ENCODE assay signal across 1 cellular context in genomic region chr19:11813801-11814706, GRCh38.
TF ChIP-seq lines count a peak whose summit lies in the region.

Gene ZNF440, plus strand, starts transcription at chr19:11814273. Its CDS starts 175 bp downstream, at chr19:11814448.

TF ChIP-seq in K562, 482 proteins besides CTCF, POLR2A, EP300 and RAD21 (continued from another document and continues in another):
- TF ChIP-seq, protein P1, sequence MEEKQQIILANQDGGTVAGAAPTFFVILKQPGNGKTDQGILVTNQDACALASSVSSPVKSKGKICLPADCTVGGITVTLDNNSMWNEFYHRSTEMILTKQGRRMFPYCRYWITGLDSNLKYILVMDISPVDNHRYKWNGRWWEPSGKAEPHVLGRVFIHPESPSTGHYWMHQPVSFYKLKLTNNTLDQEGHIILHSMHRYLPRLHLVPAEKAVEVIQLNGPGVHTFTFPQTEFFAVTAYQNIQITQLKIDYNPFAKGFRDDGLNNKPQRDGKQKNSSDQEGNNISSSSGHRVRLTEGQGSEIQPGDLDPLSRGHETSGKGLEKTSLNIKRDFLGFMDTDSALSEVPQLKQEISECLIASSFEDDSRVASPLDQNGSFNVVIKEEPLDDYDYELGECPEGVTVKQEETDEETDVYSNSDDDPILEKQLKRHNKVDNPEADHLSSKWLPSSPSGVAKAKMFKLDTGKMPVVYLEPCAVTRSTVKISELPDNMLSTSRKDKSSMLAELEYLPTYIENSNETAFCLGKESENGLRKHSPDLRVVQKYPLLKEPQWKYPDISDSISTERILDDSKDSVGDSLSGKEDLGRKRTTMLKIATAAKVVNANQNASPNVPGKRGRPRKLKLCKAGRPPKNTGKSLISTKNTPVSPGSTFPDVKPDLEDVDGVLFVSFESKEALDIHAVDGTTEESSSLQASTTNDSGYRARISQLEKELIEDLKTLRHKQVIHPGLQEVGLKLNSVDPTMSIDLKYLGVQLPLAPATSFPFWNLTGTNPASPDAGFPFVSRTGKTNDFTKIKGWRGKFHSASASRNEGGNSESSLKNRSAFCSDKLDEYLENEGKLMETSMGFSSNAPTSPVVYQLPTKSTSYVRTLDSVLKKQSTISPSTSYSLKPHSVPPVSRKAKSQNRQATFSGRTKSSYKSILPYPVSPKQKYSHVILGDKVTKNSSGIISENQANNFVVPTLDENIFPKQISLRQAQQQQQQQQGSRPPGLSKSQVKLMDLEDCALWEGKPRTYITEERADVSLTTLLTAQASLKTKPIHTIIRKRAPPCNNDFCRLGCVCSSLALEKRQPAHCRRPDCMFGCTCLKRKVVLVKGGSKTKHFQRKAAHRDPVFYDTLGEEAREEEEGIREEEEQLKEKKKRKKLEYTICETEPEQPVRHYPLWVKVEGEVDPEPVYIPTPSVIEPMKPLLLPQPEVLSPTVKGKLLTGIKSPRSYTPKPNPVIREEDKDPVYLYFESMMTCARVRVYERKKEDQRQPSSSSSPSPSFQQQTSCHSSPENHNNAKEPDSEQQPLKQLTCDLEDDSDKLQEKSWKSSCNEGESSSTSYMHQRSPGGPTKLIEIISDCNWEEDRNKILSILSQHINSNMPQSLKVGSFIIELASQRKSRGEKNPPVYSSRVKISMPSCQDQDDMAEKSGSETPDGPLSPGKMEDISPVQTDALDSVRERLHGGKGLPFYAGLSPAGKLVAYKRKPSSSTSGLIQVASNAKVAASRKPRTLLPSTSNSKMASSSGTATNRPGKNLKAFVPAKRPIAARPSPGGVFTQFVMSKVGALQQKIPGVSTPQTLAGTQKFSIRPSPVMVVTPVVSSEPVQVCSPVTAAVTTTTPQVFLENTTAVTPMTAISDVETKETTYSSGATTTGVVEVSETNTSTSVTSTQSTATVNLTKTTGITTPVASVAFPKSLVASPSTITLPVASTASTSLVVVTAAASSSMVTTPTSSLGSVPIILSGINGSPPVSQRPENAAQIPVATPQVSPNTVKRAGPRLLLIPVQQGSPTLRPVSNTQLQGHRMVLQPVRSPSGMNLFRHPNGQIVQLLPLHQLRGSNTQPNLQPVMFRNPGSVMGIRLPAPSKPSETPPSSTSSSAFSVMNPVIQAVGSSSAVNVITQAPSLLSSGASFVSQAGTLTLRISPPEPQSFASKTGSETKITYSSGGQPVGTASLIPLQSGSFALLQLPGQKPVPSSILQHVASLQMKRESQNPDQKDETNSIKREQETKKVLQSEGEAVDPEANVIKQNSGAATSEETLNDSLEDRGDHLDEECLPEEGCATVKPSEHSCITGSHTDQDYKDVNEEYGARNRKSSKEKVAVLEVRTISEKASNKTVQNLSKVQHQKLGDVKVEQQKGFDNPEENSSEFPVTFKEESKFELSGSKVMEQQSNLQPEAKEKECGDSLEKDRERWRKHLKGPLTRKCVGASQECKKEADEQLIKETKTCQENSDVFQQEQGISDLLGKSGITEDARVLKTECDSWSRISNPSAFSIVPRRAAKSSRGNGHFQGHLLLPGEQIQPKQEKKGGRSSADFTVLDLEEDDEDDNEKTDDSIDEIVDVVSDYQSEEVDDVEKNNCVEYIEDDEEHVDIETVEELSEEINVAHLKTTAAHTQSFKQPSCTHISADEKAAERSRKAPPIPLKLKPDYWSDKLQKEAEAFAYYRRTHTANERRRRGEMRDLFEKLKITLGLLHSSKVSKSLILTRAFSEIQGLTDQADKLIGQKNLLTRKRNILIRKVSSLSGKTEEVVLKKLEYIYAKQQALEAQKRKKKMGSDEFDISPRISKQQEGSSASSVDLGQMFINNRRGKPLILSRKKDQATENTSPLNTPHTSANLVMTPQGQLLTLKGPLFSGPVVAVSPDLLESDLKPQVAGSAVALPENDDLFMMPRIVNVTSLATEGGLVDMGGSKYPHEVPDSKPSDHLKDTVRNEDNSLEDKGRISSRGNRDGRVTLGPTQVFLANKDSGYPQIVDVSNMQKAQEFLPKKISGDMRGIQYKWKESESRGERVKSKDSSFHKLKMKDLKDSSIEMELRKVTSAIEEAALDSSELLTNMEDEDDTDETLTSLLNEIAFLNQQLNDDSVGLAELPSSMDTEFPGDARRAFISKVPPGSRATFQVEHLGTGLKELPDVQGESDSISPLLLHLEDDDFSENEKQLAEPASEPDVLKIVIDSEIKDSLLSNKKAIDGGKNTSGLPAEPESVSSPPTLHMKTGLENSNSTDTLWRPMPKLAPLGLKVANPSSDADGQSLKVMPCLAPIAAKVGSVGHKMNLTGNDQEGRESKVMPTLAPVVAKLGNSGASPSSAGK (IDR thresholded peaks at IDR 0.05) = no peak
- TF ChIP-seq MYNN (IDR thresholded peaks at IDR 0.05) = no peak
- no peak for TF ChIP-seq MYNN (CRISPR knock-in tag; IDR thresholded peaks at IDR 0.05)
- TF ChIP-seq THRAP3 (IDR thresholded peaks at IDR 0.05; ENCODE audit: borderline replicate concordance) = no peak
- no peak for TF ChIP-seq ZNF217 (CRISPR knock-in tag; IDR thresholded peaks at IDR 0.05)
- TF ChIP-seq POLR2AphosphoS2 (IDR thresholded peaks at IDR 0.05; ENCODE audit: low read length) = peak; percentile 86; the same call in 1 of the 2 replicates
- peak; percentile 55 for TF ChIP-seq MAX (CRISPR knock-in tag; IDR thresholded peaks at IDR 0.05)
- TF ChIP-seq ZNF644 (tag; IDR thresholded peaks at IDR 0.05; ENCODE audit: low read depth) = no peak
- no peak for TF ChIP-seq IRF1 (CRISPR knock-in tag; IDR thresholded peaks at IDR 0.05; ENCODE audit: borderline replicate concordance)
- TF ChIP-seq NCOA2 (IDR thresholded peaks at IDR 0.05; ENCODE audit: partially characterized antibody in 2 of 2) = no peak
- no peak for TF ChIP-seq PTTG1 (tag; IDR thresholded peaks at IDR 0.05; ENCODE audit: low read depth)
- TF ChIP-seq TEAD2 (tag; IDR thresholded peaks at IDR 0.05) = no peak
- no peak for TF ChIP-seq KDM2B (CRISPR knock-in tag; IDR thresholded peaks at IDR 0.05)
- TF ChIP-seq RFX1 (IDR thresholded peaks at IDR 0.05) = peak; percentile 82
- TF ChIP-seq FOXJ2 (tag; IDR thresholded peaks at IDR 0.05) = no peak
- no peak for TF ChIP-seq PHF20 (IDR thresholded peaks at IDR 0.05; ENCODE audit: partially characterized antibody)
- TF ChIP-seq ZNF282 (CRISPR knock-in tag; IDR thresholded peaks at IDR 0.05) = no peak
- TF ChIP-seq, protein P2, sequence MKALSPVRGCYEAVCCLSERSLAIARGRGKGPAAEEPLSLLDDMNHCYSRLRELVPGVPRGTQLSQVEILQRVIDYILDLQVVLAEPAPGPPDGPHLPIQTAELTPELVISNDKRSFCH (CRISPR knock-in tag; IDR thresholded peaks at IDR 0.05) = no peak
- TF ChIP-seq, protein P2 (tag; IDR thresholded peaks at IDR 0.05) = no peak
- TF ChIP-seq MTA2 (IDR thresholded peaks at IDR 0.05; ENCODE audit: low read depth) = no peak
- TF ChIP-seq, protein P3, sequence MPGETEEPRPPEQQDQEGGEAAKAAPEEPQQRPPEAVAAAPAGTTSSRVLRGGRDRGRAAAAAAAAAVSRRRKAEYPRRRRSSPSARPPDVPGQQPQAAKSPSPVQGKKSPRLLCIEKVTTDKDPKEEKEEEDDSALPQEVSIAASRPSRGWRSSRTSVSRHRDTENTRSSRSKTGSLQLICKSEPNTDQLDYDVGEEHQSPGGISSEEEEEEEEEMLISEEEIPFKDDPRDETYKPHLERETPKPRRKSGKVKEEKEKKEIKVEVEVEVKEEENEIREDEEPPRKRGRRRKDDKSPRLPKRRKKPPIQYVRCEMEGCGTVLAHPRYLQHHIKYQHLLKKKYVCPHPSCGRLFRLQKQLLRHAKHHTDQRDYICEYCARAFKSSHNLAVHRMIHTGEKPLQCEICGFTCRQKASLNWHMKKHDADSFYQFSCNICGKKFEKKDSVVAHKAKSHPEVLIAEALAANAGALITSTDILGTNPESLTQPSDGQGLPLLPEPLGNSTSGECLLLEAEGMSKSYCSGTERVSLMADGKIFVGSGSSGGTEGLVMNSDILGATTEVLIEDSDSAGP (CRISPR knock-in tag; IDR thresholded peaks at IDR 0.05) = 0 out of 2 replicates have a peak, but pooled peaks have one; percentile 17
- TF ChIP-seq POLR2AphosphoS5 (IDR thresholded peaks at IDR 0.05; ENCODE audit: control insufficient read depth, insufficient read depth, low read depth, low read length) = peak; percentile 94
- no peak for TF ChIP-seq CAMTA2 (CRISPR knock-in tag; conservative IDR thresholded peaks at IDR 0.05)
- no peak for TF ChIP-seq ZNF431 (CRISPR knock-in tag; IDR thresholded peaks at IDR 0.05)
- TF ChIP-seq EGR1 (conservative IDR thresholded peaks at IDR 0.05) = peak; percentile 25; the same call in 1 of the 2 replicates
- TF ChIP-seq E2F3 (CRISPR knock-in tag; IDR thresholded peaks at IDR 0.05) = no peak
- peak; percentile 24; the same call in 1 of the 2 replicates for TF ChIP-seq SMAD4 (CRISPR knock-in tag; conservative IDR thresholded peaks at IDR 0.05)
- TF ChIP-seq SRF (CRISPR knock-in tag; IDR thresholded peaks at IDR 0.05) = no peak; a peak in 1 of 4 replicates
- TF ChIP-seq SUPT5H (IDR thresholded peaks at IDR 0.05) = peak; percentile 98
- TF ChIP-seq HIVEP1 (CRISPR knock-in tag; IDR thresholded peaks at IDR 0.05) = peak; percentile 28; the same call in 1 of the 2 replicates
- no peak for TF ChIP-seq NFXL1 (CRISPR knock-in tag; IDR thresholded peaks at IDR 0.05)
- no peak for TF ChIP-seq TCF3 (CRISPR knock-in tag; IDR thresholded peaks at IDR 0.05)
- TF ChIP-seq HMG20B (CRISPR knock-in tag; IDR thresholded peaks at IDR 0.05) = no peak
- TF ChIP-seq ZNF165 (CRISPR knock-in tag; IDR thresholded peaks at IDR 0.05; ENCODE audit: borderline replicate concordance) = no peak
- no peak for TF ChIP-seq TAF15 (IDR thresholded peaks at IDR 0.05; ENCODE audit: low read depth, low read length)
- TF ChIP-seq HMGN3 (IDR thresholded peaks at IDR 0.05; ENCODE audit: borderline replicate concordance, extremely low read depth, insufficient read length, low read depth, low read length) = peak; percentile 38
- TF ChIP-seq, protein P4, sequence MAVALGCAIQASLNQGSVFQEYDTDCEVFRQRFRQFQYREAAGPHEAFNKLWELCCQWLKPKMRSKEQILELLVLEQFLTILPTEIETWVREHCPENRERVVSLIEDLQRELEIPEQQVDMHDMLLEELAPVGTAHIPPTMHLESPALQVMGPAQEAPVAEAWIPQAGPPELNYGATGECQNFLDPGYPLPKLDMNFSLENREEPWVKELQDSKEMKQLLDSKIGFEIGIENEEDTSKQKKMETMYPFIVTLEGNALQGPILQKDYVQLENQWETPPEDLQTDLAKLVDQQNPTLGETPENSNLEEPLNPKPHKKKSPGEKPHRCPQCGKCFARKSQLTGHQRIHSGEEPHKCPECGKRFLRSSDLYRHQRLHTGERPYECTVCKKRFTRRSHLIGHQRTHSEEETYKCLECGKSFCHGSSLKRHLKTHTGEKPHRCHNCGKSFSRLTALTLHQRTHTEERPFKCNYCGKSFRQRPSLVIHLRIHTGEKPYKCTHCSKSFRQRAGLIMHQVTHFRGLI (CRISPR knock-in tag; IDR thresholded peaks at IDR 0.05) = no peak
- TF ChIP-seq, protein P5, sequence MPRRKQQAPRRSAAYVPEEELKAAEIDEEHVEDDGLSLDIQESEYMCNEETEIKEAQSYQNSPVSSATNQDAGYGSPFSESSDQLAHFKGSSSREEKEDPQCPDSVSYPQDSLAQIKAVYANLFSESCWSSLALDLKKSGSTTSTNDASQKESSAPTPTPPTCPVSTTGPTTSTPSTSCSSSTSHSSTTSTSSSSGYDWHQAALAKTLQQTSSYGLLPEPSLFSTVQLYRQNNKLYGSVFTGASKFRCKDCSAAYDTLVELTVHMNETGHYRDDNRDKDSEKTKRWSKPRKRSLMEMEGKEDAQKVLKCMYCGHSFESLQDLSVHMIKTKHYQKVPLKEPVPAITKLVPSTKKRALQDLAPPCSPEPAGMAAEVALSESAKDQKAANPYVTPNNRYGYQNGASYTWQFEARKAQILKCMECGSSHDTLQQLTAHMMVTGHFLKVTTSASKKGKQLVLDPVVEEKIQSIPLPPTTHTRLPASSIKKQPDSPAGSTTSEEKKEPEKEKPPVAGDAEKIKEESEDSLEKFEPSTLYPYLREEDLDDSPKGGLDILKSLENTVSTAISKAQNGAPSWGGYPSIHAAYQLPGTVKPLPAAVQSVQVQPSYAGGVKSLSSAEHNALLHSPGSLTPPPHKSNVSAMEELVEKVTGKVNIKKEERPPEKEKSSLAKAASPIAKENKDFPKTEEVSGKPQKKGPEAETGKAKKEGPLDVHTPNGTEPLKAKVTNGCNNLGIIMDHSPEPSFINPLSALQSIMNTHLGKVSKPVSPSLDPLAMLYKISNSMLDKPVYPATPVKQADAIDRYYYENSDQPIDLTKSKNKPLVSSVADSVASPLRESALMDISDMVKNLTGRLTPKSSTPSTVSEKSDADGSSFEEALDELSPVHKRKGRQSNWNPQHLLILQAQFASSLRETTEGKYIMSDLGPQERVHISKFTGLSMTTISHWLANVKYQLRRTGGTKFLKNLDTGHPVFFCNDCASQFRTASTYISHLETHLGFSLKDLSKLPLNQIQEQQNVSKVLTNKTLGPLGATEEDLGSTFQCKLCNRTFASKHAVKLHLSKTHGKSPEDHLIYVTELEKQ (CRISPR knock-in tag; IDR thresholded peaks at IDR 0.05) = no peak
- TF ChIP-seq ZNF239 (CRISPR knock-in tag; IDR thresholded peaks at IDR 0.05) = no peak
